Comparison of ENCODE assay signal across 8 cellular contexts in genomic region chr1:111089638-111090037, GRCh38.
"Had no signal": no experiment of that assay in that cellular context is flagged by ENCODE, and none has a peak within 500 bp of the region (broad histone marks: within the 10 kb centered on the region; RNA-seq: fewer than 3 reads in every experiment).

No MANE protein-coding gene starts in this region.

- H3K4me3 ChIP-seq: GM12878 had no signal

- DNase-seq: GDM1, GF-D8 had no signal

- ATAC-seq: GM12878 had no signal

- FAIRE-seq: G401.6, GM12878, GM12891, GM12892, GM18507, GM19239 had no signal
